Comparison of ENCODE assay signal across 1 cellular context in genomic region chr22:50189849-50190181, GRCh38.
A peak's percentile ranks its signal among the peaks of the same experiment; 100 is the strongest.
TF ChIP-seq lines count a peak whose summit lies in the region.

No MANE protein-coding gene starts in this region.

TF ChIP-seq in K562, 482 proteins besides CTCF, POLR2A, EP300 and RAD21:
- TF ChIP-seq ZSCAN32 (CRISPR knock-in tag; IDR thresholded peaks at IDR 0.05) (no peak), CEBPG (CRISPR knock-in tag; IDR thresholded peaks at IDR 0.05) (no peak), CEBPG (tag; conservative IDR thresholded peaks at IDR 0.05 in 1 of 2, IDR thresholded peaks at IDR 0.05 in 1 of 2) (no peak), ZNF263 (CRISPR knock-in tag; IDR thresholded peaks at IDR 0.05; ENCODE audit: borderline replicate concordance) (peak; percentile 83)
